8 cellular contexts compared by ENCODE assay signal in the genomic region with DNA sequence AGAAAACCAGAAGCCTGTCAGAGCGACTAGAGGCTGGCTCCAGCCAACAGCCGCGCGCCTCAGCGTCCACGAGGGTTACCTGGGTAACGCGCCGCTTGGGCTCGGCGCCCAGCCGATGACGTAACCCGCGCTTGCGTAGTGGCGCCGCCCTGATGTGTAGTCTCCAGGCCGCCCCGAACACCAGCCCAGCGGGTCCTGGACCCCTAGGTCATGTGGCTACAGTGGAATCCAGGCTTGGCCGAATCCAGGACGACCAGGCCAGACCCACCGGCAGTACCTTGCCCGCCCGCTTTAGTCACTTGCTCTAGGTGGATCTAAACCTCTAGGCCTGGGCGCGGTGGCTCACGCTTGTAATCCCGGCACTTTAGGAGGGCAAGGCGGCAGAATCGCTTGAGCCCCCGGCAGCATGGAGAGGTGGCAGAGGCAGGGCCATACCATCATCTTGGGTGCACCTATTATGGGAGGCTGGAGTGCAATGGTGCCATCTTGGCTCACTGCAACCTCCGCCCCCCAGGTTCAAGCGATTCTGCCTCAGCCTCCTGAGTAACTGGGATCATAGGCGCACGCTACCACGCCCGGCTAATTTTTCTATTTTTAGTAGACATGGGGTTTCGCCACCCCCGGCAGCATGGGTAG. TPM values are rescaled to one million over a fixed set of nuclear protein-coding genes. Genes with fewer than 3 reads are reported as not detected.
DNase-seq lines count a peak whose midpoint lies in the region; ATAC-seq, FAIRE-seq and TF ChIP-seq lines count a peak whose summit lies in the region.

No MANE protein-coding gene starts in this region.

- H3K4me3 Mint-ChIP-seq in activated CD4-positive, alpha-beta memory T cell treated with anti-CD3 and anti-CD28 coated beads, Interleukin-2, amount 10 ng/mL, durations not matched to agents 7 days and 5 days: peak overlapping the region; percentile 60

- no peak for TF ChIP-seq CTCF in lower leg skin (IDR thresholded peaks at IDR 0.05)

- peaks cover 64% of the 10 kb centered on the region for H3K9me3 Mint-ChIP-seq in activated CD4-positive, alpha-beta memory T cell treated with anti-CD3 and anti-CD28 coated beads, Interleukin-2, amount 10 ng/mL, durations not matched to agents 7 days and 5 days

- peak overlapping the region; percentile 35 for H3K4me3 ChIP-seq in effector memory CD4-positive, alpha-beta T cell (ENCODE audit: insufficient read depth, low read depth, low read length, poor library complexity, severe bottlenecking)
- H3K4me3 ChIP-seq in lower leg skin (ENCODE audit: low read depth, poor library complexity, severe bottlenecking): peak overlapping the region; percentile 33

- H3K27ac ChIP-seq in effector memory CD4-positive, alpha-beta T cell (ENCODE audit: insufficient read depth, low read length, poor library complexity, severe bottlenecking): peak overlapping the region; percentile 11

- H3K27ac Mint-ChIP-seq in activated CD4-positive, alpha-beta memory T cell treated with anti-CD3 and anti-CD28 coated beads, Interleukin-2, amount 10 ng/mL, durations not matched to agents 7 days and 5 days: no peak overlapping the region

- no peaks in the 10 kb centered on the region for H3K27me3 Mint-ChIP-seq in activated CD4-positive, alpha-beta memory T cell treated with anti-CD3 and anti-CD28 coated beads, Interleukin-2, amount 10 ng/mL, durations not matched to agents 7 days and 5 days

- peaks cover 52% of the 10 kb centered on the region for H3K9me3 ChIP-seq in effector memory CD4-positive, alpha-beta T cell (ENCODE audit: control insufficient read depth, low read length)

- WGBS in lower leg skin, 2 donors: 1 to 10% methylated on average over 16 to 37 of the region's 41 CpGs

- POLR2A ChIA-PET in activated CD4-positive, alpha-beta memory T cell treated with anti-CD3 and anti-CD28 coated beads, Interleukin-2, amount 10 ng/mL, durations not matched to agents 7 days and 5 days (lab: Charles Lee): no interaction called here

- no peak for TF ChIP-seq POLR2A in lower leg skin (IDR thresholded peaks at IDR 0.05)

- intact Hi-C loops in lower leg skin (cut with DNase I; ENCODE audit: low total_unique reads): no loop called here

- ATAC-seq in SK-N-SH treated with all-trans-retinoic acid at 6 μM for 48 hours: no peak

- CTCF ChIA-PET in activated CD4-positive, alpha-beta memory T cell treated with anti-CD3 and anti-CD28 coated beads, Interleukin-2, amount 10 ng/mL, durations not matched to agents 7 days and 5 days (lab: Charles Lee): no interaction called here

- peak; percentile 52 for DNase-seq in GM19239 (ENCODE audit: insufficient read length, low spot score)
- peak; percentile 87 for DNase-seq in NCI-H2107 (lab: John Stamatoyannopoulos, UW)
- peak; percentile 69 for DNase-seq in activated CD4-positive, alpha-beta memory T cell treated with anti-CD3 and anti-CD28 coated beads, Interleukin-2, amount 10 ng/mL, durations not matched to agents 7 days and 5 days
- DNase-seq in effector memory CD4-positive, alpha-beta T cell: peak in 2 of 3 donors; percentile 27 to 29
- DNase-seq in lower leg skin (ENCODE audit: low spot score in 2 of 2): peak; percentile 76 to 93
- peak in 2 of 3 experiments; percentile 9 to 13 for DNase-seq in stimulated activated CD4-positive, alpha-beta T cell treated with anti-CD3 and anti-CD28 coated beads, TNF-alpha, amount 100 ng/mL, for 4 hours (ENCODE audit: low read depth in 3 of 3)
- DNase-seq in SHP77 (lab: John Stamatoyannopoulos, UW): no peak

- peaks cover 11% of the 10 kb centered on the region for H3K36me3 ChIP-seq in effector memory CD4-positive, alpha-beta T cell (ENCODE audit: control insufficient read depth, insufficient read depth, low read length)

- H3K4me1 Mint-ChIP-seq in activated CD4-positive, alpha-beta memory T cell treated with anti-CD3 and anti-CD28 coated beads, Interleukin-2, amount 10 ng/mL, durations not matched to agents 7 days and 5 days: peaks cover 4% of the 10 kb centered on the region

- H3K36me3 Mint-ChIP-seq in activated CD4-positive, alpha-beta memory T cell treated with anti-CD3 and anti-CD28 coated beads, Interleukin-2, amount 10 ng/mL, durations not matched to agents 7 days and 5 days (ENCODE audit: low read depth): peaks cover 43% of the 10 kb centered on the region

- H3K27me3 ChIP-seq in effector memory CD4-positive, alpha-beta T cell (replicated peaks; ENCODE audit: control insufficient read depth, insufficient read depth, low read length, poor library complexity, severe bottlenecking): no peaks in the 10 kb centered on the region

- FAIRE-seq in GM19239 (lab: Jason Lieb, UNC): peak; percentile 35

- H3K4me1 ChIP-seq in effector memory CD4-positive, alpha-beta T cell (ENCODE audit: control insufficient read depth, insufficient read depth, low read length, poor library complexity, severe bottlenecking): no peaks in the 10 kb centered on the region

TF ChIP-seq in SK-N-SH treated with all-trans-retinoic acid at 6 μM for 48 hours, 23 proteins besides CTCF, POLR2A, EP300 and RAD21 (continues in another document):
- TF ChIP-seq OSR1 (CRISPR knock-in tag; IDR thresholded peaks at IDR 0.05): no peak
- no peak for TF ChIP-seq ZFP3 (CRISPR knock-in tag; IDR thresholded peaks at IDR 0.05)
- no peak for TF ChIP-seq ZFP30 (CRISPR knock-in tag; IDR thresholded peaks at IDR 0.05)
- TF ChIP-seq PPARA (CRISPR knock-in tag; IDR thresholded peaks at IDR 0.05; ENCODE audit: borderline replicate concordance): no peak
- TF ChIP-seq ARNTL (CRISPR knock-in tag; IDR thresholded peaks at IDR 0.05; ENCODE audit: borderline replicate concordance, low read depth): no peak
- TF ChIP-seq TCF4 (CRISPR knock-in tag; IDR thresholded peaks at IDR 0.05; ENCODE audit: borderline replicate concordance): no peak
- TF ChIP-seq, protein P1, sequence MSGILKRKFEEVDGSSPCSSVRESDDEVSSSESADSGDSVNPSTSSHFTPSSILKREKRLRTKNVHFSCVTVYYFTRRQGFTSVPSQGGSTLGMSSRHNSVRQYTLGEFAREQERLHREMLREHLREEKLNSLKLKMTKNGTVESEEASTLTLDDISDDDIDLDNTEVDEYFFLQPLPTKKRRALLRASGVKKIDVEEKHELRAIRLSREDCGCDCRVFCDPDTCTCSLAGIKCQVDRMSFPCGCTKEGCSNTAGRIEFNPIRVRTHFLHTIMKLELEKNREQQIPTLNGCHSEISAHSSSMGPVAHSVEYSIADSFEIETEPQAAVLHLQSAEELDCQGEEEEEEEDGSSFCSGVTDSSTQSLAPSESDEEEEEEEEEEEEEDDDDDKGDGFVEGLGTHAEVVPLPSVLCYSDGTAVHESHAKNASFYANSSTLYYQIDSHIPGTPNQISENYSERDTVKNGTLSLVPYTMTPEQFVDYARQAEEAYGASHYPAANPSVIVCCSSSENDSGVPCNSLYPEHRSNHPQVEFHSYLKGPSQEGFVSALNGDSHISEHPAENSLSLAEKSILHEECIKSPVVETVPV (CRISPR knock-in tag; IDR thresholded peaks at IDR 0.05): no peak
- no peak for TF ChIP-seq RARB (CRISPR knock-in tag; IDR thresholded peaks at IDR 0.05)
- TF ChIP-seq ZNF70 (CRISPR knock-in tag; IDR thresholded peaks at IDR 0.05): no peak
- no peak for TF ChIP-seq ZNF565 (CRISPR knock-in tag; conservative IDR thresholded peaks at IDR 0.05; ENCODE audit: low read depth)
- no peak for TF ChIP-seq BACH2 (CRISPR knock-in tag; IDR thresholded peaks at IDR 0.05; ENCODE audit: borderline replicate concordance)
- no peak for TF ChIP-seq TOX (CRISPR knock-in tag; IDR thresholded peaks at IDR 0.05; ENCODE audit: borderline replicate concordance)
- TF ChIP-seq, protein P2, sequence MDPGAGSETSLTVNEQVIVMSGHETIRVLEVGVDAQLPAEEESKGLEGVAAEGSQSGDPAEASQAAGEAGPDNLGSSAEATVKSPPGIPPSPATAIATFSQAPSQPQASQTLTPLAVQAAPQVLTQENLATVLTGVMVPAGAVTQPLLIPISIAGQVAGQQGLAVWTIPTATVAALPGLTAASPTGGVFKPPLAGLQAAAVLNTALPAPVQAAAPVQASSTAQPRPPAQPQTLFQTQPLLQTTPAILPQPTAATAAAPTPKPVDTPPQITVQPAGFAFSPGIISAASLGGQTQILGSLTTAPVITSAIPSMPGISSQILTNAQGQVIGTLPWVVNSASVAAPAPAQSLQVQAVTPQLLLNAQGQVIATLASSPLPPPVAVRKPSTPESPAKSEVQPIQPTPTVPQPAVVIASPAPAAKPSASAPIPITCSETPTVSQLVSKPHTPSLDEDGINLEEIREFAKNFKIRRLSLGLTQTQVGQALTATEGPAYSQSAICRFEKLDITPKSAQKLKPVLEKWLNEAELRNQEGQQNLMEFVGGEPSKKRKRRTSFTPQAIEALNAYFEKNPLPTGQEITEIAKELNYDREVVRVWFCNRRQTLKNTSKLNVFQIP (CRISPR knock-in tag; IDR thresholded peaks at IDR 0.05; ENCODE audit: borderline replicate concordance, low read depth): no peak
- TF ChIP-seq ESRRG (CRISPR knock-in tag; IDR thresholded peaks at IDR 0.05): no peak
- no peak for TF ChIP-seq ZNF8 (CRISPR knock-in tag; IDR thresholded peaks at IDR 0.05)
- TF ChIP-seq, protein P3, sequence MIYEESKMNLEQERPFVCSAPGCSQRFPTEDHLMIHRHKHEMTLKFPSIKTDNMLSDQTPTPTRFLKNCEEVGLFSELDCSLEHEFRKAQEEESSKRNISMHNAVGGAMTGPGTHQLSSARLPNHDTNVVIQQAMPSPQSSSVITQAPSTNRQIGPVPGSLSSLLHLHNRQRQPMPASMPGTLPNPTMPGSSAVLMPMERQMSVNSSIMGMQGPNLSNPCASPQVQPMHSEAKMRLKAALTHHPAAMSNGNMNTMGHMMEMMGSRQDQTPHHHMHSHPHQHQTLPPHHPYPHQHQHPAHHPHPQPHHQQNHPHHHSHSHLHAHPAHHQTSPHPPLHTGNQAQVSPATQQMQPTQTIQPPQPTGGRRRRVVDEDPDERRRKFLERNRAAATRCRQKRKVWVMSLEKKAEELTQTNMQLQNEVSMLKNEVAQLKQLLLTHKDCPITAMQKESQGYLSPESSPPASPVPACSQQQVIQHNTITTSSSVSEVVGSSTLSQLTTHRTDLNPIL (CRISPR knock-in tag; IDR thresholded peaks at IDR 0.05; ENCODE audit: low read depth): no peak
- no peak for TF ChIP-seq SNAI2 (CRISPR knock-in tag; IDR thresholded peaks at IDR 0.05)

RNA-seq across cellular contexts. Expression of a gene that starts 7.2 kb away (rescaled TPM):
- total RNA-seq in activated CD4-positive, alpha-beta memory T cell treated with anti-CD3 and anti-CD28 coated beads, Interleukin-2, amount 10 ng/mL, durations not matched to agents 7 days and 5 days: 1 to 10 TPM; 9.6 to 9.7 TPM
- total RNA-seq in lower leg skin: 10 to 100 TPM in 3 of 4 donors, 1 to 10 TPM in 1; 9.6 to 53.4 (median 16.3) TPM

RNA-seq across cellular contexts. Expression of a gene that starts 24.0 kb away (rescaled TPM):
- total RNA-seq in activated CD4-positive, alpha-beta memory T cell treated with anti-CD3 and anti-CD28 coated beads, Interleukin-2, amount 10 ng/mL, durations not matched to agents 7 days and 5 days: not detected
- under 1 TPM in 1 of 4 donors, not detected in 3; 0.23 TPM for total RNA-seq in lower leg skin

RNA-seq across cellular contexts. Expression of a gene that starts 35.5 kb away (rescaled TPM):
- total RNA-seq in activated CD4-positive, alpha-beta memory T cell treated with anti-CD3 and anti-CD28 coated beads, Interleukin-2, amount 10 ng/mL, durations not matched to agents 7 days and 5 days: under 1 TPM in 1 of 2 experiments, not detected in 1; 0.40 TPM
- not detected for total RNA-seq in lower leg skin

RNA-seq across cellular contexts. Expression of a gene that starts 49.3 kb away (rescaled TPM):
- total RNA-seq in activated CD4-positive, alpha-beta memory T cell treated with anti-CD3 and anti-CD28 coated beads, Interleukin-2, amount 10 ng/mL, durations not matched to agents 7 days and 5 days: not detected
- total RNA-seq in lower leg skin: 1 to 10 TPM; 4.8 to 5.9 (median 5.5) TPM

Comparison
In these comparisons a context has a peak if more than half of its experiments do, and no peak if none do; other contexts are left out.
1. DNase-seq: peak in GM19239 (single experiment), NCI-H2107 (single experiment), activated CD4-positive, alpha-beta memory T cell treated with anti-CD3 and anti-CD28 coated beads, Interleukin-2, amount 10 ng/mL, durations not matched to agents 7 days and 5 days (single experiment), effector memory CD4-positive, alpha-beta T cell (2 of 3), lower leg skin (2 of 2) and stimulated activated CD4-positive, alpha-beta T cell treated with anti-CD3 and anti-CD28 coated beads, TNF-alpha, amount 100 ng/mL, for 4 hours (2 of 3); none in SHP77 (0 of 2).